In genomic region chr11:11946180-11946579, GRCh38 we compare ENCODE assay signal across 21 cellular contexts.
A peak's percentile ranks its signal among the peaks of the same experiment; 100 is the strongest.
DNase-seq lines count a peak whose midpoint lies in the region; ATAC-seq and TF ChIP-seq lines count a peak whose summit lies in the region.
"Had no signal": no experiment of that assay in that cellular context is flagged by ENCODE, and none has a peak within 500 bp of the region (broad histone marks: within the 10 kb centered on the region; RNA-seq: fewer than 3 reads in every experiment).

No MANE protein-coding gene starts in this region.

- TF ChIP-seq POLR2A in uterus (IDR thresholded peaks at IDR 0.05), result no peak

- H3K27ac ChIP-seq in right atrium auricular region (peak overlapping the region; percentile 29 to 62), aorta (ENCODE audit: low read depth in 1 of 2, low read length in 2 of 2) (no peak overlapping the region), uterus (no peak overlapping the region)
- H3K27ac ChIP-seq: breast epithelium had no signal

- H3K4me1 ChIP-seq in right atrium auricular region (peaks cover 0 to 21% of the 10 kb centered on the region in 2 donors), aorta (ENCODE audit: control insufficient read depth in 1 of 2, insufficient read depth in 2 of 2, low read length in 2 of 2) (no peaks in the 10 kb centered on the region), uterus (no peaks in the 10 kb centered on the region)
- H3K4me1 ChIP-seq: breast epithelium, Caco-2 had no signal

- CTCF ChIA-PET in activated CD8-positive, alpha-beta memory T cell treated with anti-CD3 and anti-CD28 coated beads, Interleukin-2, amount 10 ng/mL, durations not matched to agents 7 days and 5 days (lab: Charles Lee), result interaction anchor here (0.7 to 2.7 kb wide), 4 partner anchors 15 to 189 kb away, joined by 3 to 14 read pairs (median 4); no protein-coding TSS in a partner anchor

- intact Hi-C loops in Right ventricle myocardium inferior (cut with DNase I), result no loop called here
- intact Hi-C loops in aorta (cut with DNase I), result no loop called here
- intact Hi-C loops in uterus (cut with DNase I; ENCODE audit: low total_unique reads), result no loop called here

- peak overlapping the region; percentile 87 for H3K27ac Mint-ChIP-seq in stimulated activated effector memory CD8-positive, alpha-beta T cell treated with anti-CD3 and anti-CD28 coated beads, Interleukin-12 subunit alpha, Interleukin-12 subunit beta, amount 100 ng/mL, for 72 hours
- H3K27ac Mint-ChIP-seq in activated CD8-positive, alpha-beta memory T cell treated with anti-CD3 and anti-CD28 coated beads, Interleukin-2, amount 10 ng/mL, durations not matched to agents 7 days and 5 days, result no peak overlapping the region
- H3K27ac Mint-ChIP-seq: activated CD4-positive, alpha-beta T cell treated with anti-CD3 and anti-CD28 coated beads, Interleukin-2, amount 10 ng/mL, durations not matched to agents 24 days and 14 days had no signal

- H3K36me3 ChIP-seq in right atrium auricular region (peaks cover 37% of the 10 kb centered on the region), aorta (ENCODE audit: control insufficient read depth in 1 of 2, insufficient read depth in 2 of 2, low read length in 1 of 2) (peaks cover 4 to 5% of the 10 kb centered on the region in 2 donors), uterus (no peaks in the 10 kb centered on the region)

- H3K9me3 ChIP-seq in right atrium auricular region (no peaks in the 10 kb centered on the region), aorta (ENCODE audit: control insufficient read depth, low read length) (no peaks in the 10 kb centered on the region), uterus (no peaks in the 10 kb centered on the region)
- H3K9me3 ChIP-seq: breast epithelium, Caco-2, mucosa of descending colon had no signal

- H3K36me3 Mint-ChIP-seq in stimulated activated effector memory CD8-positive, alpha-beta T cell treated with anti-CD3 and anti-CD28 coated beads, Interleukin-12 subunit alpha, Interleukin-12 subunit beta, amount 100 ng/mL, for 72 hours, result peaks cover 82% of the 10 kb centered on the region
- H3K36me3 Mint-ChIP-seq in activated CD8-positive, alpha-beta memory T cell treated with anti-CD3 and anti-CD28 coated beads, Interleukin-2, amount 10 ng/mL, durations not matched to agents 7 days and 5 days, result peaks cover 22% of the 10 kb centered on the region

- H3K4me3 Mint-ChIP-seq in stimulated activated effector memory CD8-positive, alpha-beta T cell treated with anti-CD3 and anti-CD28 coated beads, Interleukin-12 subunit alpha, Interleukin-12 subunit beta, amount 100 ng/mL, for 72 hours, result no peak overlapping the region
- no peak overlapping the region for H3K4me3 Mint-ChIP-seq in activated CD8-positive, alpha-beta memory T cell treated with anti-CD3 and anti-CD28 coated beads, Interleukin-2, amount 10 ng/mL, durations not matched to agents 7 days and 5 days
- H3K4me3 Mint-ChIP-seq: activated CD4-positive, alpha-beta T cell treated with anti-CD3 and anti-CD28 coated beads, Interleukin-2, amount 10 ng/mL, durations not matched to agents 24 days and 14 days had no signal

- no peak for DNase-seq in right atrium auricular region (ENCODE audit: low spot score)
- no peak for DNase-seq in Right ventricle myocardium inferior (ENCODE audit: missing footprints)
- DNase-seq in NCI-H226, result peak; percentile 62
- peak; percentile 33 for DNase-seq in fibroblast of gingiva (ENCODE audit: low read depth)
- DNase-seq in stimulated activated effector memory CD8-positive, alpha-beta T cell treated with anti-CD3 and anti-CD28 coated beads, Interleukin-12 subunit alpha, Interleukin-12 subunit beta, amount 100 ng/mL, for 72 hours (ENCODE audit: low spot score in 2 of 2), result no peak
- DNase-seq in aorta, result no peak
- DNase-seq in uterus, result no peak
- DNase-seq in activated CD8-positive, alpha-beta memory T cell treated with anti-CD3 and anti-CD28 coated beads, Interleukin-2, amount 10 ng/mL, durations not matched to agents 7 days and 5 days, result no peak
- DNase-seq: activated CD4-positive, alpha-beta T cell treated with anti-CD3 and anti-CD28 coated beads, Interleukin-2, amount 10 ng/mL, durations not matched to agents 24 days and 14 days; activated naive CD4-positive, alpha-beta T cell; AML-193; Caco-2; effector CD4-positive, alpha-beta T cell; GDM1; Karpas-422; mucosa of descending colon; NCI-H1436; NCI-H774; stimulated activated CD4-positive, alpha-beta T cell treated with anti-CD3 and anti-CD28 coated beads, Interleukin-2, amount 100 ng/mL, for 48 hours; substantia nigra had no signal

- ATAC-seq in Right ventricle myocardium inferior, result no peak
- no peak for ATAC-seq in stimulated activated effector memory CD8-positive, alpha-beta T cell treated with anti-CD3 and anti-CD28 coated beads, Interleukin-12 subunit alpha, Interleukin-12 subunit beta, amount 100 ng/mL, for 72 hours
- ATAC-seq in aorta (ENCODE audit: low FRiP score), result no peak
- ATAC-seq in activated CD8-positive, alpha-beta memory T cell treated with anti-CD3 and anti-CD28 coated beads, Interleukin-2, amount 10 ng/mL, durations not matched to agents 7 days and 5 days, result no peak
- ATAC-seq: mucosa of descending colon had no signal

- H3K4me3 ChIP-seq in right atrium auricular region (no peak overlapping the region), aorta (ENCODE audit: low read length in 2 of 2) (no peak overlapping the region), uterus (no peak overlapping the region)
- H3K4me3 ChIP-seq: breast epithelium, mucosa of descending colon had no signal

- H3K27me3 ChIP-seq in right atrium auricular region (no peaks in the 10 kb centered on the region), aorta (ENCODE audit: control insufficient read depth in 1 of 2, insufficient read depth in 2 of 2, low read length in 1 of 2) (no peaks in the 10 kb centered on the region), uterus (no peaks in the 10 kb centered on the region)
- H3K27me3 ChIP-seq: breast epithelium had no signal

- TF ChIP-seq CTCF in right atrium auricular region (IDR thresholded peaks at IDR 0.05), result no peak
- no peak for TF ChIP-seq CTCF in uterus (IDR thresholded peaks at IDR 0.05)

- no peaks in the 10 kb centered on the region for H3K4me1 Mint-ChIP-seq in stimulated activated effector memory CD8-positive, alpha-beta T cell treated with anti-CD3 and anti-CD28 coated beads, Interleukin-12 subunit alpha, Interleukin-12 subunit beta, amount 100 ng/mL, for 72 hours
- no peaks in the 10 kb centered on the region for H3K4me1 Mint-ChIP-seq in activated CD8-positive, alpha-beta memory T cell treated with anti-CD3 and anti-CD28 coated beads, Interleukin-2, amount 10 ng/mL, durations not matched to agents 7 days and 5 days

- H3K27me3 Mint-ChIP-seq in activated CD8-positive, alpha-beta memory T cell treated with anti-CD3 and anti-CD28 coated beads, Interleukin-2, amount 10 ng/mL, durations not matched to agents 7 days and 5 days, result no peaks in the 10 kb centered on the region
- H3K27me3 Mint-ChIP-seq: activated CD4-positive, alpha-beta T cell treated with anti-CD3 and anti-CD28 coated beads, Interleukin-2, amount 10 ng/mL, durations not matched to agents 24 days and 14 days had no signal

- no peaks in the 10 kb centered on the region for H3K9me3 Mint-ChIP-seq in stimulated activated effector memory CD8-positive, alpha-beta T cell treated with anti-CD3 and anti-CD28 coated beads, Interleukin-12 subunit alpha, Interleukin-12 subunit beta, amount 100 ng/mL, for 72 hours
- H3K9me3 Mint-ChIP-seq in activated CD8-positive, alpha-beta memory T cell treated with anti-CD3 and anti-CD28 coated beads, Interleukin-2, amount 10 ng/mL, durations not matched to agents 7 days and 5 days (ENCODE audit: low read depth), result no peaks in the 10 kb centered on the region
- H3K9me3 Mint-ChIP-seq: activated CD4-positive, alpha-beta T cell treated with anti-CD3 and anti-CD28 coated beads, Interleukin-2, amount 10 ng/mL, durations not matched to agents 24 days and 14 days had no signal

- WGBS in aorta, 2 donors, result 61 to 65% methylated on average over 2 of the region's 2 CpGs

Comparison
In these comparisons a context has a peak if more than half of its experiments do, and no peak if none do; other contexts are left out.
1. DNase-seq: peak in NCI-H226 (single experiment) and fibroblast of gingiva (single experiment); none in right atrium auricular region (single experiment), Right ventricle myocardium inferior (single experiment), stimulated activated effector memory CD8-positive, alpha-beta T cell treated with anti-CD3 and anti-CD28 coated beads, Interleukin-12 subunit alpha, Interleukin-12 subunit beta, amount 100 ng/mL, for 72 hours (0 of 2), aorta (0 of 2), uterus (0 of 2) and activated CD8-positive, alpha-beta memory T cell treated with anti-CD3 and anti-CD28 coated beads, Interleukin-2, amount 10 ng/mL, durations not matched to agents 7 days and 5 days (single experiment).
2. H3K27ac ChIP-seq: peak in right atrium auricular region (2 of 2); none in aorta (0 of 2) and uterus (0 of 2).